ENCODE assay signal across 10 cellular contexts in the genomic region with DNA sequence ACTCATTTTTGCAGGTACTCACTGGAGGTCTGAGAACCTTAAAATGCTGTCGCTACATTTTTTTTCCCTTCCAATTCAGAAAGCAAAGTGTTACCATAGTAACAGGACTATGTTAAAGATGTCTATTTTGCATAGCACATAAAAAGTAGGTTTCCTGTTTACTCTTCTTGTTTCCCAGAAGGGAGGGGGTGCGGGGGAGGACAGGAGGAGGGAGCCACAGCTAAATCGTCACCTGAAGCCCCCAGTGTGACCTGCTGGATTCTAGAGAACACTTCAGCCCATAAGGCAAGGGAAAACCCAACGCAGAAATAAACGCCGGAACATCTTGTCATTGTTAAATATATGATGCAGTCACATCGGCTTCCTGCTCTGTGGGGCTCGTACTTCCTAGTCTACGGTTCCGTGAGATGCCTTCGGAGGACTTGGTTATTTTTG. TPM values are rescaled to one million over a fixed set of nuclear protein-coding genes. Genes with fewer than 3 reads are reported as not detected.
DNase-seq lines count a peak whose midpoint lies in the region; ATAC-seq and TF ChIP-seq lines count a peak whose summit lies in the region.
"Had no signal": no experiment of that assay in that cellular context is flagged by ENCODE, and none has a peak within 500 bp of the region (broad histone marks: within the 10 kb centered on the region; RNA-seq: fewer than 3 reads in every experiment).

No MANE protein-coding gene starts in this region.

- H3K36me3 Mint-ChIP-seq in activated T-cell treated with anti-CD3 and anti-CD28 coated beads, Interleukin-2, amount 50 U/mL, for 24 hours (ENCODE audit: low read depth), result no peaks in the 10 kb centered on the region
- H3K36me3 Mint-ChIP-seq in stimulated activated naive B cell treated with anti-CD40 and anti-IgM and Interleukin-4, amounts not matched to agents 10 μg/mL and 1 μg/mL and 100 μg/mL, for 72 hours, result peaks cover 0 to 4% of the 10 kb centered on the region in 2 donors

- no peak overlapping the region for H3K9ac ChIP-seq in smooth muscle cell (ENCODE audit: low read depth)

- peaks cover 83% of the 10 kb centered on the region for H3K27me3 Mint-ChIP-seq in activated T-cell treated with anti-CD3 and anti-CD28 coated beads, Interleukin-2, amount 50 U/mL, for 24 hours
- H3K27me3 Mint-ChIP-seq in stimulated activated naive B cell treated with anti-CD40 and anti-IgM and Interleukin-4, amounts not matched to agents 10 μg/mL and 1 μg/mL and 100 μg/mL, for 72 hours, result peaks cover 73 to 75% of the 10 kb centered on the region in 2 donors

- no peaks in the 10 kb centered on the region for H3F3A ChIP-seq in smooth muscle cell (ENCODE audit: low read depth)

- 97% methylated on average over 11 of the region's 11 CpGs for WGBS in smooth muscle cell (ENCODE audit: low lambda C conversion rate)

- no peak overlapping the region for H2AFZ ChIP-seq in smooth muscle cell (ENCODE audit: low read depth)

- ATAC-seq in HG02981 (IDR thresholded peaks at IDR 0.05; ENCODE audit: unreplicated experiment), result peak; percentile 31
- ATAC-seq in stimulated activated naive B cell treated with anti-CD40 and anti-IgM and Interleukin-4, amounts not matched to agents 10 μg/mL and 1 μg/mL and 100 μg/mL, for 72 hours (replicated peaks), result peak in 1 of 2 donors; percentile 22

- H3K27ac Mint-ChIP-seq in activated T-cell treated with anti-CD3 and anti-CD28 coated beads, Interleukin-2, amount 50 U/mL, for 24 hours, result no peak overlapping the region
- H3K27ac Mint-ChIP-seq in stimulated activated naive B cell treated with anti-CD40 and anti-IgM and Interleukin-4, amounts not matched to agents 10 μg/mL and 1 μg/mL and 100 μg/mL, for 72 hours, result peak overlapping the region; percentile 72

- H3K4me3 ChIP-seq in smooth muscle cell, result no peak overlapping the region

- TF ChIP-seq CTCF in smooth muscle cell (IDR thresholded peaks at IDR 0.05; ENCODE audit: borderline replicate concordance, insufficient read depth, poor library complexity, severe bottlenecking), result no peak

- no peaks in the 10 kb centered on the region for H3K9me3 Mint-ChIP-seq in activated T-cell treated with anti-CD3 and anti-CD28 coated beads, Interleukin-2, amount 50 U/mL, for 24 hours
- H3K9me3 Mint-ChIP-seq in stimulated activated naive B cell treated with anti-CD40 and anti-IgM and Interleukin-4, amounts not matched to agents 10 μg/mL and 1 μg/mL and 100 μg/mL, for 72 hours, result no peaks in the 10 kb centered on the region

- H3K79me2 ChIP-seq in smooth muscle cell (ENCODE audit: low read depth), result peaks cover 6% of the 10 kb centered on the region

- peaks cover 7% of the 10 kb centered on the region for H3K36me3 ChIP-seq in smooth muscle cell (ENCODE audit: low read depth)

- DNase-seq in activated T-cell treated with anti-CD3 and anti-CD28 coated beads, Interleukin-2, amount 50 U/mL, for 24 hours, result no peak
- no peak for DNase-seq in activated T-cell treated with anti-CD3 and anti-CD28 coated beads for 4 hours
- peak in 12 of 61 donors; percentile 10 to 41 (median 25) for DNase-seq in caudate nucleus (lab: John Stamatoyannopoulos, UW)
- DNase-seq in stimulated activated naive B cell treated with anti-CD40 and anti-IgM and Interleukin-4, amounts not matched to agents 10 μg/mL and 1 μg/mL and 100 μg/mL, for 72 hours, result no peak
- no peak for DNase-seq in DMS114 treated with DMSO at 0.1 percent for 48 hours (lab: John Stamatoyannopoulos, UW; ENCODE audit: unreplicated experiment)
- DNase-seq in middle frontal gyrus (ENCODE audit: extremely low spot score, low spot score), result no peak
- DNase-seq in smooth muscle cell (lab: John Stamatoyannopoulos, UW; ENCODE audit: unreplicated experiment), result no peak
- DNase-seq: ACHN, NCI-H1436 had no signal

- peak overlapping the region; percentile 51 for H3K4me3 Mint-ChIP-seq in activated T-cell treated with anti-CD3 and anti-CD28 coated beads, Interleukin-2, amount 50 U/mL, for 24 hours
- peak overlapping the region; percentile 52 to 58 for H3K4me3 Mint-ChIP-seq in stimulated activated naive B cell treated with anti-CD40 and anti-IgM and Interleukin-4, amounts not matched to agents 10 μg/mL and 1 μg/mL and 100 μg/mL, for 72 hours

- H3K4me2 ChIP-seq in smooth muscle cell, result no peak overlapping the region

- H3K9me3 ChIP-seq in smooth muscle cell (replicated peaks; ENCODE audit: low read depth), result no peaks in the 10 kb centered on the region

- H3K4me1 Mint-ChIP-seq in activated T-cell treated with anti-CD3 and anti-CD28 coated beads, Interleukin-2, amount 50 U/mL, for 24 hours (ENCODE audit: low read depth), result peaks cover 21% of the 10 kb centered on the region
- peaks cover 17 to 35% of the 10 kb centered on the region in 2 donors for H3K4me1 Mint-ChIP-seq in stimulated activated naive B cell treated with anti-CD40 and anti-IgM and Interleukin-4, amounts not matched to agents 10 μg/mL and 1 μg/mL and 100 μg/mL, for 72 hours

- no peaks in the 10 kb centered on the region for H3K27me3 ChIP-seq in smooth muscle cell (ENCODE audit: low read depth)

- H3K27ac ChIP-seq in caudate nucleus (ENCODE audit: low read depth, low read length) (peak overlapping the region; percentile 97), smooth muscle cell (ENCODE audit: low read depth) (no peak overlapping the region)

- H4K20me1 ChIP-seq in smooth muscle cell (ENCODE audit: low read depth), result no peaks in the 10 kb centered on the region

- no peaks in the 10 kb centered on the region for H3K4me1 ChIP-seq in smooth muscle cell (ENCODE audit: low read depth)

RNA-seq across cellular contexts. Expression of gene EFNB2, which starts 44.6 kb away (rescaled TPM):
- 35.0 and 42.0 TPM in 2 replicates for total RNA-seq in smooth muscle cell
- polyA plus RNA-seq in smooth muscle cell, result 15.5 and 38.8 TPM in 2 replicates
